In genomic region chr22:41092847-41093371, GRCh38 we compare ENCODE assay signal across 8 cellular contexts. TPM values are rescaled to one million over a fixed set of nuclear protein-coding genes. Genes with fewer than 3 reads are reported as not detected.
DNase-seq lines count a peak whose midpoint lies in the region; ATAC-seq and TF ChIP-seq lines count a peak whose summit lies in the region.

No MANE protein-coding gene starts in this region.

- no peaks in the 10 kb centered on the region for H3K27me3 Mint-ChIP-seq in IgD-negative memory B cell
- no peaks in the 10 kb centered on the region for H3K27me3 Mint-ChIP-seq in endodermal cell (ENCODE audit: insufficient read depth)
- H3K27me3 Mint-ChIP-seq in mesothelial cell of epicardium (ENCODE audit: low read depth): no peaks in the 10 kb centered on the region

- no peaks in the 10 kb centered on the region for H3K27me3 ChIP-seq in endodermal cell (ENCODE audit: control insufficient read depth, insufficient read depth, low read length, poor library complexity, severe bottlenecking)
- no peaks in the 10 kb centered on the region for H3K27me3 ChIP-seq in upper lobe of right lung

- ATAC-seq in upper lobe of right lung (no peak), HG03108 (IDR thresholded peaks at IDR 0.05; ENCODE audit: unreplicated experiment) (no peak)

- H3K4me3 Mint-ChIP-seq in IgD-negative memory B cell (peak overlapping the region; percentile 97 to 99 (median 98)), endodermal cell (peak overlapping the region; percentile 96), mesothelial cell of epicardium (peak overlapping the region; percentile 94)

- no peaks in the 10 kb centered on the region for H3K36me3 Mint-ChIP-seq in IgD-negative memory B cell
- H3K36me3 Mint-ChIP-seq in endodermal cell (ENCODE audit: low read depth): peaks cover 22% of the 10 kb centered on the region
- no peaks in the 10 kb centered on the region for H3K36me3 Mint-ChIP-seq in mesothelial cell of epicardium

- no peak for TF ChIP-seq CTCF in endodermal cell (conservative IDR thresholded peaks at IDR 0.05)
- TF ChIP-seq CTCF in mesothelial cell of epicardium (IDR thresholded peaks at IDR 0.05; ENCODE audit: unreplicated experiment): no peak
- no peak for TF ChIP-seq CTCF in upper lobe of right lung (IDR thresholded peaks at IDR 0.05)

- peaks cover 25 to 34% (median 29%) of the 10 kb centered on the region in 3 donors for H3K4me1 Mint-ChIP-seq in IgD-negative memory B cell
- H3K4me1 Mint-ChIP-seq in endodermal cell: peaks cover 29% of the 10 kb centered on the region
- peaks cover 44% of the 10 kb centered on the region for H3K4me1 Mint-ChIP-seq in mesothelial cell of epicardium

- WGBS in endodermal cell (ENCODE audit: insufficient coverage in 1 of 2, insufficient read length in 1 of 2), 2 experiments: 0% methylated on average over 11 to 31 of the region's 31 CpGs

- DNase-seq in NCI-H510A treated with DMSO at 0.1 percent for 48 hours (lab: John Stamatoyannopoulos, UW): peak; percentile 5
- DNase-seq in NCI-H510A (lab: John Stamatoyannopoulos, UW): no peak
- DNase-seq in T-helper 9 cell: peak; percentile 11
- DNase-seq in endodermal cell: peak; percentile 65
- peak in 1 of 2 experiments; percentile 59 for DNase-seq in mesothelial cell of epicardium (ENCODE audit: low spot score in 2 of 2, unreplicated experiment in 2 of 2)
- DNase-seq in upper lobe of right lung: peak; percentile 74

- H3K36me3 ChIP-seq in endodermal cell (ENCODE audit: control insufficient read depth, insufficient read depth, low read length) (no peaks in the 10 kb centered on the region), upper lobe of right lung (no peaks in the 10 kb centered on the region)

- H3K9me3 ChIP-seq in endodermal cell (ENCODE audit: control insufficient read depth, low read length) (no peaks in the 10 kb centered on the region), upper lobe of right lung (no peaks in the 10 kb centered on the region)

- H3K9me3 Mint-ChIP-seq in IgD-negative memory B cell: no peaks in the 10 kb centered on the region
- no peaks in the 10 kb centered on the region for H3K9me3 Mint-ChIP-seq in endodermal cell
- no peaks in the 10 kb centered on the region for H3K9me3 Mint-ChIP-seq in mesothelial cell of epicardium

- H3K27ac ChIP-seq in endodermal cell (ENCODE audit: low read depth, low read length) (peak overlapping the region; percentile 87), upper lobe of right lung (peak overlapping the region; percentile 100)

- H3K4me1 ChIP-seq in endodermal cell (ENCODE audit: control insufficient read depth, insufficient read depth, low read length): no peaks in the 10 kb centered on the region
- H3K4me1 ChIP-seq in upper lobe of right lung: peaks cover 30% of the 10 kb centered on the region

- peak overlapping the region; percentile 94 to 99 (median 98) for H3K27ac Mint-ChIP-seq in IgD-negative memory B cell
- peak overlapping the region; percentile 88 for H3K27ac Mint-ChIP-seq in endodermal cell
- H3K27ac Mint-ChIP-seq in mesothelial cell of epicardium: peak overlapping the region; percentile 99

- H3K9ac ChIP-seq in endodermal cell (ENCODE audit: extremely low read depth, low read length, poor library complexity, severe bottlenecking): peak overlapping the region; percentile 99

- H3K4me3 ChIP-seq in endodermal cell (ENCODE audit: low read length) (peak overlapping the region; percentile 98), upper lobe of right lung (peak overlapping the region; percentile 86)

- intact Hi-C loops in upper lobe of right lung (cut with DNase I): loop anchor here (5.0 kb wide), 1 partner anchor 141 kb away; the partner anchor contains the start of gene RBX1

RNA-seq across cellular contexts. Expression of gene EP300, which starts 0.5 kb away (rescaled TPM):
- polyA plus RNA-seq in IgD-negative memory B cell: 26.0 TPM
- total RNA-seq in endodermal cell (100 to 1,000 TPM in 1 of 2 donors, 10 to 100 TPM in 1; 95.5 to 130 TPM), mesothelial cell of epicardium (113 to 124 TPM (median 123 TPM) in 3 replicates), upper lobe of right lung (78.9 TPM)
- 48.2 TPM for polyA plus RNA-seq in endodermal cell (2013, experiment 1 of 2)
- 48.4 TPM for polyA plus RNA-seq in endodermal cell (2013, experiment 2 of 2)
